Comparison of ENCODE assay signal across 19 cellular contexts in the genomic region with DNA sequence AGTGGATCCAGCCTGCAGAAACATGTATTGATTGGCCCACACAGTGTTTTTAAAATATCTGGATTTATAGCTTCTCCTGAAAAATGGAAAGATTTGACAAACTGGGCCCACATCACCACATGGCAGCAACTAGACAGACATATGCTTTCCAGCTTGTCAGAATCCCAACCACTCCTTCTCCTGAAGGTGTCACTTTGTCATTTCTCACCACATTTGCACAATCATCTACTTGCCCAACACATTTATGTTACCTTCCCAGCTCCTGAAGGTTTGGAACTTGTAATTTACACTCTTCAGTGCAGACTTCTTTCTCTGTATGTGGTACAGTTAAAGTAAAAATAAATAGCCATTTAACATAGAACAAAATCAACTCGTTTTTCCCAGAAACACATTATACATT.
"Had no signal": no experiment of that assay in that cellular context is flagged by ENCODE, and none has a peak within 500 bp of the region (broad histone marks: within the 10 kb centered on the region; RNA-seq: fewer than 3 reads in every experiment).

No MANE protein-coding gene starts in this region.

- DNase-seq: activated CD4-positive, alpha-beta memory T cell treated with anti-CD3 and anti-CD28 coated beads, Interleukin-2, amount 10 ng/mL, durations not matched to agents 7 days and 5 days; activated CD4-positive, alpha-beta T cell treated with anti-CD3 and anti-CD28 coated beads for 48 hours; activated effector memory CD4-positive, alpha-beta T cell treated with anti-CD3 and anti-CD28 coated beads, Interleukin-2, amount 50 U/mL, for 16 hours; activated naive CD4-positive, alpha-beta T cell treated with anti-CD3 and anti-CD28 coated beads, Interleukin-2, amount 10 ng/mL, durations not matched to agents 7 days and 5 days; amygdala; cortex of kidney; hippocampal formation; kidney glomerular epithelial cell; left ventricle myocardium inferior; midbrain; occipital lobe; stimulated activated CD4-positive, alpha-beta T cell treated with anti-CD3 and anti-CD28 coated beads, Interleukin-2, amount 100 ng/mL, for 48 hours; stimulated activated naive CD4-positive, alpha-beta T cell; T1000; testis; trophoblast cell; uterus had no signal

- H3K4me3 Mint-ChIP-seq: activated CD4-positive, alpha-beta memory T cell treated with anti-CD3 and anti-CD28 coated beads, Interleukin-2, amount 10 ng/mL, durations not matched to agents 7 days and 5 days; activated naive CD4-positive, alpha-beta T cell treated with anti-CD3 and anti-CD28 coated beads, Interleukin-2, amount 10 ng/mL, durations not matched to agents 7 days and 5 days; nephron had no signal

- H3K4me1 Mint-ChIP-seq: activated naive CD4-positive, alpha-beta T cell treated with anti-CD3 and anti-CD28 coated beads, Interleukin-2, amount 10 ng/mL, durations not matched to agents 7 days and 5 days; nephron had no signal

- H3K27me3 Mint-ChIP-seq: activated CD4-positive, alpha-beta memory T cell treated with anti-CD3 and anti-CD28 coated beads, Interleukin-2, amount 10 ng/mL, durations not matched to agents 7 days and 5 days; activated naive CD4-positive, alpha-beta T cell treated with anti-CD3 and anti-CD28 coated beads, Interleukin-2, amount 10 ng/mL, durations not matched to agents 7 days and 5 days had no signal

- H3K4me1 ChIP-seq: testis, uterus had no signal

- H3K27me3 ChIP-seq: cardiac muscle cell, testis, uterus had no signal

- H3K36me3 ChIP-seq: cardiac muscle cell, left ventricle myocardium inferior, uterus had no signal

- H3K4me3 ChIP-seq: cardiac muscle cell, left ventricle myocardium inferior, testis, uterus had no signal

- H3K9me3 ChIP-seq: left ventricle myocardium inferior, testis, uterus had no signal

- H3K9me3 Mint-ChIP-seq: activated CD4-positive, alpha-beta memory T cell treated with anti-CD3 and anti-CD28 coated beads, Interleukin-2, amount 10 ng/mL, durations not matched to agents 7 days and 5 days; activated naive CD4-positive, alpha-beta T cell treated with anti-CD3 and anti-CD28 coated beads, Interleukin-2, amount 10 ng/mL, durations not matched to agents 7 days and 5 days; nephron had no signal

- H3K27ac Mint-ChIP-seq: activated CD4-positive, alpha-beta memory T cell treated with anti-CD3 and anti-CD28 coated beads, Interleukin-2, amount 10 ng/mL, durations not matched to agents 7 days and 5 days; activated naive CD4-positive, alpha-beta T cell treated with anti-CD3 and anti-CD28 coated beads, Interleukin-2, amount 10 ng/mL, durations not matched to agents 7 days and 5 days; nephron had no signal

- H3K27ac ChIP-seq: cardiac muscle cell, left ventricle myocardium inferior, testis, uterus had no signal
